In genomic region chr15:65796610-65797012, GRCh38 we compare ENCODE assay signal across 1 cellular context.
TF ChIP-seq lines count a peak whose summit lies in the region.

No MANE protein-coding gene starts in this region.

TF ChIP-seq in K562, 482 proteins besides CTCF, POLR2A, EP300 and RAD21 (continued from another document):
- no peak for TF ChIP-seq PBX2 (CRISPR knock-in tag; IDR thresholded peaks at IDR 0.05; ENCODE audit: low read depth)
- TF ChIP-seq PBX2 (tag; conservative IDR thresholded peaks at IDR 0.05; ENCODE audit: low read depth): no peak
- TF ChIP-seq ZNF668 (CRISPR knock-in tag; IDR thresholded peaks at IDR 0.05): no peak
- no peak for TF ChIP-seq SREBF1 (IDR thresholded peaks at IDR 0.05; ENCODE audit: borderline replicate concordance, low read depth, low read length)
- no peak for TF ChIP-seq ZNF589 (CRISPR knock-in tag; IDR thresholded peaks at IDR 0.05; ENCODE audit: low read depth)
- no peak for TF ChIP-seq ZBTB8A (IDR thresholded peaks at IDR 0.05; ENCODE audit: partially characterized antibody)
- no peak for TF ChIP-seq ZNF408 (CRISPR knock-in tag; IDR thresholded peaks at IDR 0.05; ENCODE audit: low read depth)
- TF ChIP-seq CREB5 (CRISPR knock-in tag; IDR thresholded peaks at IDR 0.05): no peak
- TF ChIP-seq JUND (IDR thresholded peaks at IDR 0.05; ENCODE audit: borderline replicate concordance, low read depth, low read length): peak; percentile 88
- peak; percentile 79; the same call in 2 of the 3 replicates for TF ChIP-seq JUND (tag; IDR thresholded peaks at IDR 0.05; ENCODE audit: borderline replicate concordance, low read depth, low read length)
- TF ChIP-seq MAFK (IDR thresholded peaks at IDR 0.05; ENCODE audit: low read length): peak; percentile 93
- TF ChIP-seq EHMT2 (IDR thresholded peaks at IDR 0.05): 0 out of 2 replicates have a peak, but pooled peaks have one; percentile 33
- TF ChIP-seq XRCC5 (IDR thresholded peaks at IDR 0.05; ENCODE audit: low read depth, low read length): no peak
- no peak for TF ChIP-seq HMG20B (CRISPR knock-in tag; IDR thresholded peaks at IDR 0.05)
- TF ChIP-seq BACH1 (tag; IDR thresholded peaks at IDR 0.05): peak; percentile 78
- TF ChIP-seq PYGO2 (tag; IDR thresholded peaks at IDR 0.05): no peak
- TF ChIP-seq CEBPB (tag; IDR thresholded peaks at IDR 0.05): peak; percentile 54; the same call in 1 of the 2 replicates
- no peak for TF ChIP-seq RFX1 (IDR thresholded peaks at IDR 0.05)
- no peak for TF ChIP-seq ILK (tag; IDR thresholded peaks at IDR 0.05; ENCODE audit: borderline replicate concordance, low read depth)
- no peak for TF ChIP-seq SRSF9 (IDR thresholded peaks at IDR 0.05; ENCODE audit: borderline replicate concordance, low read depth, low read length)
- peak; percentile 17; the same call in 1 of the 2 replicates for TF ChIP-seq NFE2L1 (tag; IDR thresholded peaks at IDR 0.05; ENCODE audit: borderline replicate concordance, low read depth)
- TF ChIP-seq CEBPG (CRISPR knock-in tag; IDR thresholded peaks at IDR 0.05): no peak
- peak in 1 of 2 experiments; percentile 35; a peak in 1 of 4 replicates for TF ChIP-seq CEBPG (tag; conservative IDR thresholded peaks at IDR 0.05 in 1 of 2, IDR thresholded peaks at IDR 0.05 in 1 of 2)
- no peak for TF ChIP-seq SUPT5H (IDR thresholded peaks at IDR 0.05)
- TF ChIP-seq NBN (IDR thresholded peaks at IDR 0.05; ENCODE audit: low read depth): 0 out of 2 replicates have a peak, but pooled peaks have one; percentile 52
- no peak for TF ChIP-seq ZNF436 (CRISPR knock-in tag; IDR thresholded peaks at IDR 0.05)
- no peak for TF ChIP-seq JUNB (CRISPR knock-in tag; conservative IDR thresholded peaks at IDR 0.05)
- TF ChIP-seq ADNP (tag; IDR thresholded peaks at IDR 0.05): no peak
- TF ChIP-seq HINFP (tag; conservative IDR thresholded peaks at IDR 0.05; ENCODE audit: low read depth): no peak
- TF ChIP-seq ZNF121 (CRISPR knock-in tag; conservative IDR thresholded peaks at IDR 0.05): no peak
- TF ChIP-seq ZFP36 (IDR thresholded peaks at IDR 0.05; ENCODE audit: low read depth, low read length, partially characterized antibody): no peak
- no peak for TF ChIP-seq SMC3 (conservative IDR thresholded peaks at IDR 0.05; ENCODE audit: insufficient read depth, low read depth, low read length)
- no peak for TF ChIP-seq ETV5 (CRISPR knock-in tag; IDR thresholded peaks at IDR 0.05; ENCODE audit: low read depth)
- TF ChIP-seq PTTG1 (tag; IDR thresholded peaks at IDR 0.05; ENCODE audit: low read depth): no peak
- TF ChIP-seq DPF2 (IDR thresholded peaks at IDR 0.05): peak; percentile 84
- TF ChIP-seq XRCC3 (IDR thresholded peaks at IDR 0.05): no peak
- TF ChIP-seq ZNF12 (CRISPR knock-in tag; IDR thresholded peaks at IDR 0.05): no peak
TF ChIP-seq in K562: peak in this region for 33.
